ENCODE assay signal across 1 cellular context in the genomic region with DNA sequence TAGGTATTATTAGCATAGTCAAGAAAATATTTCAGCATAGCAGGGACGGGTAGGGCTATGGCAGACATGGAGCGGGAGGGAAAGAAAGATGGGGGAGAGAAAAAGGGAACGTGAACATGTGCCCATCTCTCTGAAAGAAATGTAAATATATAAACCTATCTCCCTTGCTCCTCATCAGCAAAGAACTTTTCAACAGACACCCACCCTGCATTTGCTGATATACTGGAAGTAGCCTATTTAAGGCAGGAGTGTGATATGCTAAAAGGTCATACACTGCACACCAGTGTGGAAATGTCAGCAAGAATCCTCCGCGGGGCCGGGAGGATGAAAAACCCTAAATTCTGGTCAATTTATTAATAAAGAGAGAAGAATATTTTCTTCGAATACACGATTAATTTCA.
TF ChIP-seq lines count a peak whose summit lies in the region.

No MANE protein-coding gene starts in this region.

TF ChIP-seq in SK-N-SH, 30 proteins besides CTCF, POLR2A, EP300 and RAD21 (continued from another document):
- no peak for TF ChIP-seq FOXM1 (IDR thresholded peaks at IDR 0.05; ENCODE audit: low read depth)
- no peak for TF ChIP-seq ELF1 (IDR thresholded peaks at IDR 0.05)
- TF ChIP-seq RFX5 (IDR thresholded peaks at IDR 0.05; ENCODE audit: low read length): no peak
- TF ChIP-seq TAF1 (IDR thresholded peaks at IDR 0.05; ENCODE audit: borderline replicate concordance, low read depth, low read length): no peak
- no peak for TF ChIP-seq TCF12 (IDR thresholded peaks at IDR 0.05)
- no peak for TF ChIP-seq POLR2AphosphoS5 (IDR thresholded peaks at IDR 0.05; ENCODE audit: low read depth, low read length)
- TF ChIP-seq CHD2 (IDR thresholded peaks at IDR 0.05; ENCODE audit: low read length, partially characterized antibody): no peak
- TF ChIP-seq RCOR1 (IDR thresholded peaks at IDR 0.05; ENCODE audit: low read length): no peak
